ENCODE assay signal across 1 cellular context in genomic region chr4:138573246-138573645, GRCh38.
TF ChIP-seq lines count a peak whose summit lies in the region.

No MANE protein-coding gene starts in this region.

TF ChIP-seq in IMR-90, 13 proteins besides CTCF, POLR2A, EP300 and RAD21 (continued from another document):
- TF ChIP-seq USF2 (IDR thresholded peaks at IDR 0.05; ENCODE audit: low read depth, low read length), result no peak
- TF ChIP-seq RCOR1 (IDR thresholded peaks at IDR 0.05; ENCODE audit: insufficient replicate concordance, low read length), result no peak
